In the genomic region with DNA sequence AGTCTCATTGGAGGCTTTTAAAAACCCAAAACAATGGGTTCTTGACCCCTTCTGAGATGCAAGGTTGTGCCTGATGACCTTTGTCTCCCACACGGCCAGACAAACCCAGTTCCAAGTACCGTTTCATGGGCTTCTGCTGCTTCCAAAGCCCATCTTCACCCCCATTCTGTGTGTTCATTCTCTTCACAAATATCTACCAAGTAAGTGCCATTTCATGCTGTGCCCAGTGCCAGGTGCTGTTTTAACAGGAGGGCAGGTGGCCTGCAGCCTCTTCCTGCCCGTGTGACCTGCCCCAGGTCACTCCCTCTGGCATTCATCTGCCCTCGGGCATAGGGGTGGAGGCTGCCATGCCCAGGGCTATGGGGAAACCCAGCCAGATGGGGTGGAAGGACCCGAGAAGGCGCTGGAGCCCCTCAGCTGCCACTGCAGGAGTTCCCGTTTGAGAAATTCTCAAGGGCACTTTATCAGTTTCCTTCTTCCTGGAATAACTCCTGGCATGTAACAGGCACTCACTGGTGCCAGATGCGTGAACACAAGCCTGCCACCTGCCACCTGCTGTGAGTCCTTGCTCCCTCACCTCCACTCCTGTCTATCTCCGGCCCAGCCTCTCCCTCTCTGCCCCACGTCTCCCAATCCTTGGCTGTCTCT, we compare ENCODE assay signal across 11 cellular contexts. TPM values are rescaled to one million over a fixed set of nuclear protein-coding genes. Genes with fewer than 3 reads are reported as not detected.
A peak's percentile ranks its signal among the peaks of the same experiment; 100 is the strongest.
DNase-seq lines count a peak whose midpoint lies in the region; ATAC-seq and TF ChIP-seq lines count a peak whose summit lies in the region.
"Had no signal": no experiment of that assay in that cellular context is flagged by ENCODE, and none has a peak within 500 bp of the region (broad histone marks: within the 10 kb centered on the region; RNA-seq: fewer than 3 reads in every experiment).

No MANE protein-coding gene starts in this region.

- TF ChIP-seq CTCF in cardiac muscle cell (IDR thresholded peaks at IDR 0.05; ENCODE audit: low read depth, low read length) = no peak
- TF ChIP-seq CTCF in breast epithelium (IDR thresholded peaks at IDR 0.05) = no peak

- no peak for ATAC-seq in Right ventricle myocardium superior (ENCODE audit: poor library complexity)
- ATAC-seq in naive thymus-derived CD8-positive, alpha-beta T cell = no peak
- ATAC-seq in GM19328 (IDR thresholded peaks at IDR 0.05; ENCODE audit: unreplicated experiment) = no peak
- ATAC-seq in GM21381 (IDR thresholded peaks at IDR 0.05; ENCODE audit: unreplicated experiment) = no peak

- no peaks in the 10 kb centered on the region for H3K4me1 ChIP-seq in cardiac muscle cell (ENCODE audit: low read depth)
- peaks cover 0 to 2% of the 10 kb centered on the region in 2 donors for H3K4me1 ChIP-seq in breast epithelium

- POLR2A ChIA-PET in naive thymus-derived CD8-positive, alpha-beta T cell (lab: Charles Lee) = no interaction called here

- H3K9me3 Mint-ChIP-seq in naive thymus-derived CD8-positive, alpha-beta T cell = no peaks in the 10 kb centered on the region

- no peak overlapping the region for H3K4me3 ChIP-seq in cardiac muscle cell
- H3K4me3 ChIP-seq in breast epithelium = no peak overlapping the region

- H3K27me3 Mint-ChIP-seq in naive thymus-derived CD8-positive, alpha-beta T cell = no peaks in the 10 kb centered on the region

- H3K36me3 ChIP-seq in cardiac muscle cell = peaks cover 17% of the 10 kb centered on the region
- no peaks in the 10 kb centered on the region for H3K36me3 ChIP-seq in breast epithelium

- H3K36me3 Mint-ChIP-seq in naive thymus-derived CD8-positive, alpha-beta T cell = peaks cover 0 to 4% (median 0%) of the 10 kb centered on the region in 3 donors

- no peak for DNase-seq in cardiac muscle cell (ENCODE audit: low read depth in 1 of 2, low spot score in 1 of 2)
- no peak for DNase-seq in Right ventricle myocardium superior
- peak in 1 of 2 donors; percentile 49 for DNase-seq in breast epithelium (ENCODE audit: low spot score in 2 of 2)
- DNase-seq in naive thymus-derived CD8-positive, alpha-beta T cell = no peak
- DNase-seq in HuH-7 (ENCODE audit: low spot score) = no peak
- DNase-seq in KG1 (lab: John Stamatoyannopoulos, UW) = no peak
- DNase-seq: activated T-cell treated with anti-CD3 and anti-CD28 coated beads, Interleukin-2, amount 50 U/mL, for 1 hour; COR-L47 had no signal

- H3K27ac ChIP-seq in cardiac muscle cell = peak overlapping the region; percentile 60
- peak overlapping the region; percentile 62 to 82 for H3K27ac ChIP-seq in breast epithelium

- H3K27me3 ChIP-seq in cardiac muscle cell (no peaks in the 10 kb centered on the region), breast epithelium (no peaks in the 10 kb centered on the region)

- H3K4me3 Mint-ChIP-seq in naive thymus-derived CD8-positive, alpha-beta T cell = no peak overlapping the region

- H3K4me1 Mint-ChIP-seq in naive thymus-derived CD8-positive, alpha-beta T cell = peaks cover 10 to 50% (median 37%) of the 10 kb centered on the region in 4 donors

- H3K27ac Mint-ChIP-seq in naive thymus-derived CD8-positive, alpha-beta T cell = peak overlapping the region in 6 of 10 donors; percentile 42 to 87 (median 66)

- TF ChIP-seq POLR2A in breast epithelium (IDR thresholded peaks at IDR 0.05) = no peak

- intact Hi-C loops in Right ventricle myocardium superior (cut with DNase I) (no loop called here), breast epithelium (cut with DNase I; ENCODE audit: low total_unique reads) (no loop called here)

- H3K9me3 ChIP-seq in cardiac muscle cell (ENCODE audit: low read depth) (no peaks in the 10 kb centered on the region), breast epithelium (no peaks in the 10 kb centered on the region)

RNA-seq across cellular contexts. Expression of a gene that starts 12.5 kb away (rescaled TPM):
- 1.6 and 10.9 TPM in 2 replicates for total RNA-seq in cardiac muscle cell
- 1.3 and 3.4 TPM in 2 replicates for polyA plus RNA-seq in cardiac muscle cell
- not detected for total RNA-seq in Right ventricle myocardium superior
- total RNA-seq in breast epithelium = 1 to 10 TPM in 2 of 3 donors, under 1 TPM in 1; 0.16 to 9.2 (median 4.1) TPM
- 1 to 10 TPM; 8.2 TPM for total RNA-seq in naive thymus-derived CD8-positive, alpha-beta T cell
- polyA plus RNA-seq in naive thymus-derived CD8-positive, alpha-beta T cell = 1 to 10 TPM; 2.0 to 6.2 (median 4.6) TPM

RNA-seq across cellular contexts. Expression of a gene that starts 41.5 kb away (rescaled TPM):
- total RNA-seq in cardiac muscle cell (not detected in 2 replicates), Right ventricle myocardium superior (not detected), breast epithelium (1 to 10 TPM in 1 of 3 donors, not detected in 2; 1.5 TPM)
- polyA plus RNA-seq in cardiac muscle cell = not detected in 2 replicates
- not detected for total RNA-seq in naive thymus-derived CD8-positive, alpha-beta T cell
- polyA plus RNA-seq in naive thymus-derived CD8-positive, alpha-beta T cell = not detected
- total RNA-seq: fibroblast of villous mesenchyme had no signal

RNA-seq across cellular contexts. Expression of a gene that starts 57.2 kb away (rescaled TPM):
- not detected in 2 replicates for total RNA-seq in cardiac muscle cell
- polyA plus RNA-seq in cardiac muscle cell = not detected in 2 replicates
- not detected for total RNA-seq in Right ventricle myocardium superior
- total RNA-seq in breast epithelium = 10 to 100 TPM in 1 of 3 donors, 1 to 10 TPM in 1, not detected in 1; 5.9 to 23.6 TPM
- total RNA-seq in naive thymus-derived CD8-positive, alpha-beta T cell = not detected
- not detected for polyA plus RNA-seq in naive thymus-derived CD8-positive, alpha-beta T cell
- total RNA-seq: fibroblast of villous mesenchyme had no signal
